7 cellular contexts compared by ENCODE assay signal in genomic region chr16:3099732-3100499, GRCh38. TPM values are rescaled to one million over a fixed set of nuclear protein-coding genes. Genes with fewer than 3 reads are reported as not detected.
DNase-seq lines count a peak whose midpoint lies in the region; ATAC-seq and TF ChIP-seq lines count a peak whose summit lies in the region.

No MANE protein-coding gene starts in this region.

- H3K36me3 ChIP-seq in NT2/D1 (ENCODE audit: insufficient read depth, insufficient read length, low read length): no peaks in the 10 kb centered on the region

- TF ChIP-seq CTCF in HL-60 (IDR thresholded peaks at IDR 0.05; ENCODE audit: insufficient read depth, low read length) (no peak), epithelial cell of proximal tubule (conservative IDR thresholded peaks at IDR 0.05; ENCODE audit: low read depth, low read length) (no peak)

- DNase-seq in HL-60 (ENCODE audit: low read depth in 1 of 2, low spot score in 1 of 2) (peak; percentile 83 to 92), NT2/D1 (ENCODE audit: low read depth, low spot score) (peak; percentile 88), activated T-cell treated with anti-CD3 and anti-CD28 coated beads for 4 hours (peak; percentile 89), epithelial cell of proximal tubule (ENCODE audit: low read depth) (no peak), myocyte (ENCODE audit: low read depth) (peak; percentile 79)
- peak; percentile 91 for DNase-seq in stimulated activated CD8-positive, alpha-beta memory T cell treated with anti-CD3 and anti-CD28 coated beads, Interleukin-7, amount 100 ng/mL, for 24 hours (ENCODE audit: low read depth)

- H3K27ac ChIP-seq in HL-60 (replicated peaks): 0 out of 2 replicates have a peak overlapping the region, but pooled peaks have one; percentile 11

- peaks cover 18% of the 10 kb centered on the region for H3K4me1 ChIP-seq in NT2/D1 (ENCODE audit: insufficient read depth, insufficient read length)

- H3K27me3 ChIP-seq in HL-60 (ENCODE audit: insufficient read depth, poor library complexity, severe bottlenecking): no peaks in the 10 kb centered on the region
- no peaks in the 10 kb centered on the region for H3K27me3 ChIP-seq in NT2/D1 (ENCODE audit: insufficient read depth, insufficient read length)

- H3K9me3 ChIP-seq in NT2/D1 (ENCODE audit: insufficient read depth, low read length): no peaks in the 10 kb centered on the region

- H3K9ac ChIP-seq in NT2/D1 (ENCODE audit: insufficient read length, low read depth): peak overlapping the region; percentile 99

- ATAC-seq in GM18511 (IDR thresholded peaks at IDR 0.05; ENCODE audit: unreplicated experiment): peak; percentile 77

- no peak overlapping the region for H3K4me3 ChIP-seq in HL-60 (replicated peaks; ENCODE audit: insufficient read depth, low read length)
- H3K4me3 ChIP-seq in NT2/D1 (ENCODE audit: insufficient read length, low read depth): peak overlapping the region; percentile 97
- peak overlapping the region; percentile 4 for H3K4me3 ChIP-seq in epithelial cell of proximal tubule (ENCODE audit: low read depth, low read length)

RNA-seq across cellular contexts. Expression of gene ZSCAN10, which starts 0.8 kb away (rescaled TPM):
- total RNA-seq in epithelial cell of proximal tubule (not detected in 2 replicates), myocyte (not detected in 2 replicates)
- not detected for polyA plus RNA-seq in myocyte (2012)

RNA-seq across cellular contexts. Expression of gene ZNF205, which starts 12.5 kb away (rescaled TPM):
- total RNA-seq in epithelial cell of proximal tubule (15.8 and 22.1 TPM in 2 replicates), myocyte (29.2 and 33.3 TPM in 2 replicates)
- polyA plus RNA-seq in myocyte (2012): 15.4 TPM

RNA-seq across cellular contexts. Expression of gene IL32, which starts 34.5 kb away (rescaled TPM):
- total RNA-seq in epithelial cell of proximal tubule (461 and 747 TPM in 2 replicates), myocyte (646 and 732 TPM in 2 replicates)
- 947 TPM for polyA plus RNA-seq in myocyte (2012)

RNA-seq across cellular contexts. Expression of gene ZNF213, which starts 34.9 kb away (rescaled TPM):
- total RNA-seq in epithelial cell of proximal tubule (2.4 and 7.7 TPM in 2 replicates), myocyte (4.3 and 5.0 TPM in 2 replicates)
- 12.8 TPM for polyA plus RNA-seq in myocyte (2012)

RNA-seq across cellular contexts. Expression of gene MMP25, which starts 53.6 kb away (rescaled TPM):
- total RNA-seq in epithelial cell of proximal tubule (under 0.01 and 0.52 TPM in 2 replicates), myocyte (0.05 TPM in 2 replicates)
- 2.2 TPM for polyA plus RNA-seq in myocyte (2012)
